Comparison of ENCODE assay signal across 16 cellular contexts in genomic region chr22:48331691-48332220, GRCh38.
DNase-seq lines count a peak whose midpoint lies in the region; ATAC-seq, FAIRE-seq and TF ChIP-seq lines count a peak whose summit lies in the region.
"Had no signal": no experiment of that assay in that cellular context is flagged by ENCODE, and none has a peak within 500 bp of the region (broad histone marks: within the 10 kb centered on the region; RNA-seq: fewer than 3 reads in every experiment).

No MANE protein-coding gene starts in this region.

- H2BK5ac ChIP-seq in neuronal stem cell (ENCODE audit: low read length): no peak overlapping the region

- H2AFZ ChIP-seq in DND-41 (ENCODE audit: low read depth, low read length): no peak overlapping the region
- no peak overlapping the region for H2AFZ ChIP-seq in neuronal stem cell (ENCODE audit: low read length)

- H3K4me1 ChIP-seq in DND-41 (ENCODE audit: insufficient read depth, low read length): no peaks in the 10 kb centered on the region
- no peaks in the 10 kb centered on the region for H3K4me1 ChIP-seq in kidney (ENCODE audit: control insufficient read depth in 1 of 2, insufficient read depth in 1 of 2, low read depth in 1 of 2, low read length in 2 of 2)
- H3K4me1 ChIP-seq in neuronal stem cell (ENCODE audit: control insufficient read depth in 2 of 2, insufficient read depth in 1 of 2, low read depth in 1 of 2, low read length in 2 of 2): no peaks in the 10 kb centered on the region
- H3K4me1 ChIP-seq: HAP-1 had no signal

- H3K18ac ChIP-seq in neuronal stem cell (ENCODE audit: low read length): peak overlapping the region; percentile 38

- no peaks in the 10 kb centered on the region for H3K36me3 ChIP-seq in DND-41 (ENCODE audit: insufficient read depth, low read length)
- no peaks in the 10 kb centered on the region for H3K36me3 ChIP-seq in kidney (ENCODE audit: control insufficient read depth in 1 of 2, insufficient read depth in 2 of 2, low read length in 2 of 2)
- H3K36me3 ChIP-seq in neuronal stem cell (replicated peaks in 1 of 2; ENCODE audit: control insufficient read depth in 2 of 2, insufficient read depth in 2 of 2, low read length in 2 of 2): no peaks in the 10 kb centered on the region
- H3K36me3 ChIP-seq: BLaER1, HAP-1 had no signal

- H2BK12ac ChIP-seq in neuronal stem cell (ENCODE audit: low read length): no peak overlapping the region

- H3K4me2 ChIP-seq in DND-41 (ENCODE audit: insufficient read depth, low read length) (no peak overlapping the region), neuronal stem cell (ENCODE audit: insufficient read depth, low read length, poor library complexity, severe bottlenecking) (no peak overlapping the region)
- H3K4me2 ChIP-seq: BLaER1 had no signal

- H3K27ac ChIP-seq in DND-41 (ENCODE audit: low read length) (no peak overlapping the region), kidney (ENCODE audit: low read depth in 2 of 2, low read length in 2 of 2) (no peak overlapping the region), neuronal stem cell (replicated peaks; ENCODE audit: low read length) (no peak overlapping the region)
- H3K27ac ChIP-seq: BLaER1 had no signal

- no peak for DNase-seq in DND-41
- DNase-seq in LNCaP clone FGC (ENCODE audit: low read depth): no peak
- peak; percentile 39 for DNase-seq in kidney
- DNase-seq in neuronal stem cell (ENCODE audit: low spot score): no peak
- DNase-seq in occipital lobe (lab: John Stamatoyannopoulos, UW): no peak
- no peak for DNase-seq in glomerular visceral epithelial cell (ENCODE audit: extremely low spot score)
- no peak for DNase-seq in NCI-H187 treated with DMSO at 0.1 percent for 48 hours (lab: John Stamatoyannopoulos, UW)
- DNase-seq: 8988T; Calu3; CD8-positive, alpha-beta T cell; DMS79 treated with DMSO at 0.1 percent for 48 hours; EL; GOT3 had no signal

- H3K79me2 ChIP-seq in DND-41 (ENCODE audit: insufficient read depth, low read length): no peaks in the 10 kb centered on the region

- peaks cover 8% of the 10 kb centered on the region for H3K9me3 ChIP-seq in DND-41 (ENCODE audit: insufficient read depth, low read length, severe bottlenecking)
- H3K9me3 ChIP-seq in kidney (ENCODE audit: control insufficient read depth in 1 of 2, low read length in 2 of 2): no peaks in the 10 kb centered on the region
- H3K9me3 ChIP-seq in neuronal stem cell (replicated peaks in 1 of 2; ENCODE audit: control insufficient read depth in 2 of 2, insufficient read depth in 1 of 2, low read depth in 1 of 2, low read length in 2 of 2): peaks cover 0 to 2% of the 10 kb centered on the region in 2 donors
- H3K9me3 ChIP-seq: HAP-1 had no signal

- H3K23ac ChIP-seq in neuronal stem cell (ENCODE audit: low read depth, low read length, poor library complexity): peak overlapping the region; percentile 82

- no peak overlapping the region for H2BK120ac ChIP-seq in neuronal stem cell (ENCODE audit: low read depth, low read length)

- no peaks in the 10 kb centered on the region for H3K27me3 ChIP-seq in DND-41 (ENCODE audit: insufficient read depth, low read length, poor library complexity)
- peaks cover 0 to 2% (median 0%) of the 10 kb centered on the region in 3 experiments for H3K27me3 ChIP-seq in neuronal stem cell (ENCODE audit: control insufficient read depth in 3 of 3, insufficient read depth in 3 of 3, low read depth in 1 of 3, low read length in 3 of 3)
- H3K27me3 ChIP-seq: BLaER1 had no signal

- H4K20me1 ChIP-seq in DND-41 (ENCODE audit: insufficient read depth, low read length): no peaks in the 10 kb centered on the region
- H4K20me1 ChIP-seq: BLaER1 had no signal

- intact Hi-C loops in kidney (cut with DNase I): no loop called here

- H4K8ac ChIP-seq in neuronal stem cell (ENCODE audit: low read depth, low read length): no peak overlapping the region

- no peak for ATAC-seq in DND-41 (ENCODE audit: insufficient read depth, low read depth)
- ATAC-seq: CD8-positive, alpha-beta T cell; GM12878 had no signal

- no CpG with 5 or more reads among the region's 12 CpGs for WGBS in neuronal stem cell (ENCODE audit: extremely low coverage in 2 of 2, insufficient read length in 2 of 2, insufficient replicate concordance in 1 of 2), 2 donors

- no peak overlapping the region for H4K91ac ChIP-seq in neuronal stem cell (ENCODE audit: low read depth, low read length, poor library complexity)

- peak overlapping the region; percentile 56 for H3K14ac ChIP-seq in neuronal stem cell (ENCODE audit: low read length)

- no peak overlapping the region for H2AK5ac ChIP-seq in neuronal stem cell (ENCODE audit: low read depth, low read length)

- H2BK15ac ChIP-seq in neuronal stem cell (ENCODE audit: low read length): no peak overlapping the region

- no peak for FAIRE-seq in kidney (lab: Jason Lieb, UNC)
- FAIRE-seq: GM12878 had no signal

- TF ChIP-seq CTCF in DND-41 (IDR thresholded peaks at IDR 0.05; ENCODE audit: borderline replicate concordance, extremely low read depth, low read length, poor library complexity, severe bottlenecking) (peak; percentile 8), LNCaP clone FGC (IDR thresholded peaks at IDR 0.05; ENCODE audit: control insufficient read depth, extremely low read depth, insufficient read depth) (0 out of 2 replicates have a peak, but pooled peaks have one; percentile 26), kidney (IDR thresholded peaks at IDR 0.05; ENCODE audit: borderline replicate concordance, extremely low read depth, insufficient read depth) (no peak)

- H3K9ac ChIP-seq in DND-41 (ENCODE audit: low read depth, low read length) (no peak overlapping the region), kidney (ENCODE audit: low read length in 2 of 2) (no peak overlapping the region), neuronal stem cell (ENCODE audit: low read depth, low read length, poor library complexity) (no peak overlapping the region)
- H3K9ac ChIP-seq: BLaER1 had no signal

- H3K4ac ChIP-seq in neuronal stem cell (ENCODE audit: low read length): no peak overlapping the region

- H3K4me3 ChIP-seq in DND-41 (ENCODE audit: low read depth in 1 of 2, low read length in 2 of 2): no peak overlapping the region
- no peak overlapping the region for H3K4me3 ChIP-seq in LNCaP clone FGC (ENCODE audit: low read depth, low read length)
- no peak overlapping the region for H3K4me3 ChIP-seq in kidney (ENCODE audit: low read length in 2 of 2)
- peak overlapping the region in 1 of 2 donors; percentile 55 for H3K4me3 ChIP-seq in neuronal stem cell (ENCODE audit: low read length in 2 of 2)
- H3K4me3 ChIP-seq: BLaER1, GM12878, HAP-1 had no signal

- no peaks in the 10 kb centered on the region for H3K79me1 ChIP-seq in neuronal stem cell (ENCODE audit: low read depth, low read length)
